ENCODE assay signal across 21 cellular contexts in the genomic region with DNA sequence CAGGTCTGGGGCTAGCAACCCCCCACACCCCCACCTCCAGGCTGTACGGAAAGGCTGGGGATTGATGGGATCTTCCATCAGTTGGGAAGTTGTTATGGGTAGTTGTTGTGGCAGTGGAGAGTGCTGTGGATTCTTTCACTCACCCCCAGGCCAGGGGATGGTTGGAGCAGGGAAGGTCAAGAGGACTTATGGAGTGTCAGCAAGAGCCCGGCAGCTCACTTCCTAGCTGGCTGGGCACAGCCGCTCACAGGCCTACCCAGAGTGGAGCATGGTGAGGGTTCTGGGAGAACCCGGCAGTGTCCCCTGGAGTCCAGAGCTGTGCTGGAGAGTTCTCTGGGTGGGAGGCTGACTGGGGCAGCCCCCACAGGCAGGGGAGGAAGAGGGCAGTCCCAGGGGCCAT. TPM values are rescaled to one million over a fixed set of nuclear protein-coding genes. Genes with fewer than 3 reads are reported as not detected.
DNase-seq lines count a peak whose midpoint lies in the region; ATAC-seq, FAIRE-seq and TF ChIP-seq lines count a peak whose summit lies in the region.
"Had no signal": no experiment of that assay in that cellular context is flagged by ENCODE, and none has a peak within 500 bp of the region (broad histone marks: within the 10 kb centered on the region; RNA-seq: fewer than 3 reads in every experiment).

No MANE protein-coding gene starts in this region.

- TF ChIP-seq RAD21 in HepG2 (CRISPR knock-in tag; IDR thresholded peaks at IDR 0.05) = no peak

- H3K36me3 ChIP-seq in HepG2 (replicated peaks in 1 of 2; ENCODE audit: control insufficient read depth in 1 of 2, insufficient read depth in 2 of 2, low read length in 2 of 2) (no peaks in the 10 kb centered on the region), right lobe of liver (no peaks in the 10 kb centered on the region), WERI-Rb-1 (peaks cover 20% of the 10 kb centered on the region)

- in situ Hi-C loops in HepG2 (cut with HindIII; ENCODE audit: extremely low pct_ligation_motif_present, low pct_unique_long_range_greater_than_20kb) = no loop called here

- H3K4me3 ChIP-seq in HepG2 (replicated peaks in 1 of 3; ENCODE audit: insufficient read depth in 1 of 3, low read depth in 2 of 3, low read length in 3 of 3) (no peak overlapping the region), right lobe of liver (no peak overlapping the region), WERI-Rb-1 (ENCODE audit: low read depth, low read length) (no peak overlapping the region)
- H3K4me3 ChIP-seq: A549, K562 had no signal

- H3K4me3 Mint-ChIP-seq in T-helper 17 cell (no peak overlapping the region), neural crest cell (no peak overlapping the region)
- H3K4me3 Mint-ChIP-seq: CD8-positive, alpha-beta T cell had no signal

- H3K27ac ChIP-seq in HepG2 (ENCODE audit: extremely low read length, insufficient read depth, low read length) (no peak overlapping the region), right lobe of liver (no peak overlapping the region), WERI-Rb-1 (no peak overlapping the region)
- H3K27ac ChIP-seq: 22Rv1, A549, HL-60 had no signal

- H4K20me1 ChIP-seq in HepG2 (ENCODE audit: insufficient read depth, low read length) = no peaks in the 10 kb centered on the region

- no peak overlapping the region for H3K9ac ChIP-seq in HepG2 (ENCODE audit: insufficient read depth, low read depth, low read length)

- H3K27me3 Mint-ChIP-seq in T-helper 17 cell (no peaks in the 10 kb centered on the region), neural crest cell (ENCODE audit: low read depth) (no peaks in the 10 kb centered on the region)

- peaks cover 9% of the 10 kb centered on the region for H3K4me1 Mint-ChIP-seq in T-helper 17 cell
- peaks cover 20% of the 10 kb centered on the region for H3K4me1 Mint-ChIP-seq in neural crest cell

- no TSS peak for BruUV-seq in HepG2 (replicated peaks; lab: Mats Ljungman, UMichigan)

- H3K27me3 ChIP-seq in HepG2 (ENCODE audit: control insufficient read depth in 1 of 2, insufficient read depth in 2 of 2, low read length in 2 of 2) = no peaks in the 10 kb centered on the region; a peak in 1 of 5 replicates
- no peaks in the 10 kb centered on the region for H3K27me3 ChIP-seq in right lobe of liver
- no peaks in the 10 kb centered on the region for H3K27me3 ChIP-seq in WERI-Rb-1 (ENCODE audit: insufficient read depth, low read depth, severe bottlenecking)

- no peaks in the 10 kb centered on the region for H3K36me3 Mint-ChIP-seq in T-helper 17 cell (ENCODE audit: low read depth)
- H3K36me3 Mint-ChIP-seq in neural crest cell (ENCODE audit: low read depth) = no peaks in the 10 kb centered on the region
- H3K36me3 Mint-ChIP-seq: CD8-positive, alpha-beta T cell had no signal

- H2AFZ ChIP-seq in HepG2 (ENCODE audit: low read length) = no peak overlapping the region

- H3K27ac Mint-ChIP-seq in T-helper 17 cell (peak overlapping the region; percentile 34), neural crest cell (ENCODE audit: unreplicated experiment) (peak overlapping the region; percentile 91)
- H3K27ac Mint-ChIP-seq: CD8-positive, alpha-beta T cell had no signal

- H3K4me1 ChIP-seq in HepG2 (ENCODE audit: insufficient read depth, low read length) = no peaks in the 10 kb centered on the region
- peaks cover 0 to 7% (median 0%) of the 10 kb centered on the region in 4 donors for H3K4me1 ChIP-seq in right lobe of liver

- WGBS in HepG2 (ENCODE audit: low lambda C conversion rate) = 45% methylated on average over 4 of the region's 4 CpGs
- WGBS in right lobe of liver (ENCODE audit: insufficient coverage, low coverage, low lambda C conversion rate, missing lambda C conversion rate) = 40% methylated on average over 1 of the region's 4 CpGs

- ATAC-seq in HepG2 = peak; percentile 30; the same call in 1 of the 3 replicates
- ATAC-seq in right lobe of liver = no peak
- no peak for ATAC-seq in T-helper 17 cell
- ATAC-seq in HG03460 (IDR thresholded peaks at IDR 0.05; ENCODE audit: unreplicated experiment) = no peak
- ATAC-seq in GM21367 (IDR thresholded peaks at IDR 0.05; ENCODE audit: unreplicated experiment) = no peak
- ATAC-seq: A549; CD8-positive, alpha-beta T cell; HCT116; K562 had no signal

- TF ChIP-seq CTCF in HepG2 (CRISPR knock-in tag; IDR thresholded peaks at IDR 0.05) (no peak), right lobe of liver (IDR thresholded peaks at IDR 0.05) (no peak), neural crest cell (conservative IDR thresholded peaks at IDR 0.05) (no peak), WERI-Rb-1 (IDR thresholded peaks at IDR 0.05; ENCODE audit: low read depth, low read length) (no peak)

- POLR2A ChIA-PET in HepG2 (lab: Yijun Ruan, JAX) = no interaction called here

- TF ChIP-seq POLR2A in HepG2 (IDR thresholded peaks at IDR 0.05; ENCODE audit: insufficient read depth in 1 of 2, low read depth in 2 of 2, low read length in 2 of 2) (no peak), right lobe of liver (IDR thresholded peaks at IDR 0.05) (no peak)

- H3K4me2 ChIP-seq in HepG2 (ENCODE audit: low read depth, low read length) = no peak overlapping the region
- H3K4me2 ChIP-seq: A549 had no signal

- DNase-seq in HepG2 (ENCODE audit: low spot score) = no peak
- DNase-seq in right lobe of liver = no peak
- no peak for DNase-seq in T-helper 17 cell
- DNase-seq in neural crest cell (ENCODE audit: low read depth, low spot score) = no peak
- DNase-seq in WERI-Rb-1 = no peak
- DNase-seq: AML-193; Calu3; CD8-positive, alpha-beta T cell; DMS79 treated with DMSO at 0.1 percent for 48 hours; GF-D8; GOT3; H7; IMR-90 had no signal

- TF ChIP-seq EP300 in HepG2 (IDR thresholded peaks at IDR 0.05; ENCODE audit: low read depth in 2 of 2, low read length in 2 of 2) = no peak
- TF ChIP-seq EP300 in HepG2 (CRISPR knock-in tag; IDR thresholded peaks at IDR 0.05; ENCODE audit: borderline replicate concordance) = no peak

- FAIRE-seq in HepG2 (lab: Jason Lieb, UNC) = no peak
- FAIRE-seq: A549, K562 had no signal

- H3K9me3 ChIP-seq in HepG2 (ENCODE audit: low read length) (no peaks in the 10 kb centered on the region), right lobe of liver (no peaks in the 10 kb centered on the region), T-helper 17 cell (ENCODE audit: control insufficient read depth, low read length, poor library complexity, severe bottlenecking) (no peaks in the 10 kb centered on the region), WERI-Rb-1 (ENCODE audit: severe bottlenecking) (no peaks in the 10 kb centered on the region)
- H3K9me3 ChIP-seq: A549 had no signal

- H3K9me3 Mint-ChIP-seq in neural crest cell = no peaks in the 10 kb centered on the region
- H3K9me3 Mint-ChIP-seq: CD8-positive, alpha-beta T cell had no signal

- H3K79me2 ChIP-seq in HepG2 (ENCODE audit: insufficient read depth, low read length) = no peaks in the 10 kb centered on the region

- intact Hi-C loops in HepG2 (cut with micrococcal nuclease; ENCODE audit: unreplicated experiment) = no loop called here
- intact Hi-C loops in right lobe of liver (cut with DNase I) = no loop called here

- CTCF ChIA-PET in HepG2 (lab: Yijun Ruan, JAX; ENCODE audit: low intra/inter-chr PET ratio, low total read pairs) = no interaction called here

TF ChIP-seq in HepG2, 621 proteins besides CTCF, POLR2A, EP300 and RAD21 (continues in another document):
- TF ChIP-seq ZNF782 (CRISPR knock-in tag; IDR thresholded peaks at IDR 0.05; ENCODE audit: borderline replicate concordance) = no peak
- no peak for TF ChIP-seq HMG20B (CRISPR knock-in tag; conservative IDR thresholded peaks at IDR 0.05)
- TF ChIP-seq ZFP41 (CRISPR knock-in tag; IDR thresholded peaks at IDR 0.05; ENCODE audit: borderline replicate concordance) = no peak
- TF ChIP-seq REPIN1 (CRISPR knock-in tag; IDR thresholded peaks at IDR 0.05; ENCODE audit: borderline replicate concordance, low read depth) = no peak
- TF ChIP-seq ZNF780A (CRISPR knock-in tag; IDR thresholded peaks at IDR 0.05) = no peak
- TF ChIP-seq RBM39 (IDR thresholded peaks at IDR 0.05; ENCODE audit: low read depth, low read length, poor library complexity, severe bottlenecking) = no peak

RNA-seq across cellular contexts. Expression of a gene that starts 45.6 kb away (rescaled TPM):
- not detected in 2 replicates for total RNA-seq in HepG2 (2016; rRNA removed; fragmentation: Illumina TruSeq; extraction: Trizol)
- not detected in 2 replicates for total RNA-seq in HepG2 (2016; cell fraction: cytosol; rRNA removed; fragmentation: Illumina TruSeq; extraction: Trizol; ENCODE audit: low read depth)
- not detected in 2 replicates for total RNA-seq in HepG2 (2016; cell fraction: insoluble cytoplasmic fraction; rRNA removed; fragmentation: Illumina TruSeq; extraction: Trizol)
- total RNA-seq in HepG2 (2016; cell fraction: membrane; rRNA removed; fragmentation: Illumina TruSeq; extraction: Trizol) = not detected in 2 replicates
- total RNA-seq in HepG2 (2016; cell fraction: nucleus; rRNA removed; fragmentation: Illumina TruSeq; extraction: Trizol) = not detected in 2 replicates
- polyA plus RNA-seq in HepG2 (2011; rRNA removed) = not detected in 2 replicates
- polyA plus RNA-seq in HepG2 (2011; cell fraction: cytosol; rRNA removed) = not detected in 2 replicates
- not detected in 2 replicates for polyA plus RNA-seq in HepG2 (2011; cell fraction: nucleus; rRNA removed)
- polyA plus RNA-seq in HepG2 (2012) = 0.08 and 0.21 TPM in 2 replicates
- not detected in 2 replicates for polyA plus RNA-seq in HepG2 (2016; cell fraction: cytosol; fragmentation: Illumina TruSeq; extraction: Trizol; ENCODE audit: low read depth)
- polyA plus RNA-seq in HepG2 (2016; cell fraction: insoluble cytoplasmic fraction; fragmentation: Illumina TruSeq; extraction: Trizol; ENCODE audit: low read depth) = not detected in 2 replicates
- not detected in 2 replicates for polyA plus RNA-seq in HepG2 (2016; cell fraction: membrane; fragmentation: Illumina TruSeq; extraction: Trizol; ENCODE audit: low read depth)
- polyA plus RNA-seq in HepG2 (2016; cell fraction: nucleus; fragmentation: Illumina TruSeq; extraction: Trizol; ENCODE audit: insufficient read depth, low read depth) = not detected in 2 replicates
- not detected in 2 replicates for polyA minus RNA-seq in HepG2 (2011; rRNA and poly(A)+ RNA removed; ENCODE audit: low replicate concordance)
- polyA minus RNA-seq in HepG2 (2011; cell fraction: cytosol; rRNA and poly(A)+ RNA removed) = not detected in 2 replicates
- polyA minus RNA-seq in HepG2 (2011; cell fraction: nucleus; rRNA and poly(A)+ RNA removed) = not detected in 2 replicates
- not detected for total RNA-seq in right lobe of liver
- under 1 TPM; 0.17 to 0.26 TPM for total RNA-seq in T-helper 17 cell
- 0.05 and 0.19 TPM in 2 replicates for total RNA-seq in neural crest cell
- total RNA-seq: Calu3, IMR-90, K562 had no signal
- polyA plus RNA-seq: BJ had no signal
